ENCODE assay signal across 1 cellular context in the genomic region with DNA sequence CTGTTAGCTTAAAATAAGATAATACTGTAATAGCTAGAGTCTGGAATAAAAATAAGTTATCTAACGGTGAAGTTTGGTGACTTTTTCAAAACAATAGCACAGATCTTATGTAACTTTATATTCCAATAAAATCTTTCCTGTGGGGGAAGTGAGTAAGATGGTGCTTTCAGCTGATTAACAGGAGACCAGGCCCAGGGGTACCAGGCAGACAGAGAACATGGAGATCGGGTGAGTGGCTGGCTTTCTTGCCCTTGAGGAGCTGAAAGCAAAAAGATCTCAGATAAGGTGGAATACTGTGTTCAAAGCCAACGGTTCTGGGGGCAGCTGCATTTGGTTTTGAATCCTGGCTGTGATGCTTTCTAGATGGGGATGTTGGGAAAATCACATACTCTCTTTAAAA.
TF ChIP-seq lines count a peak whose summit lies in the region.

No MANE protein-coding gene starts in this region.

TF ChIP-seq in WTC11, 78 proteins besides CTCF, POLR2A, EP300 and RAD21 (continued from another document):
- TF ChIP-seq, protein P1, sequence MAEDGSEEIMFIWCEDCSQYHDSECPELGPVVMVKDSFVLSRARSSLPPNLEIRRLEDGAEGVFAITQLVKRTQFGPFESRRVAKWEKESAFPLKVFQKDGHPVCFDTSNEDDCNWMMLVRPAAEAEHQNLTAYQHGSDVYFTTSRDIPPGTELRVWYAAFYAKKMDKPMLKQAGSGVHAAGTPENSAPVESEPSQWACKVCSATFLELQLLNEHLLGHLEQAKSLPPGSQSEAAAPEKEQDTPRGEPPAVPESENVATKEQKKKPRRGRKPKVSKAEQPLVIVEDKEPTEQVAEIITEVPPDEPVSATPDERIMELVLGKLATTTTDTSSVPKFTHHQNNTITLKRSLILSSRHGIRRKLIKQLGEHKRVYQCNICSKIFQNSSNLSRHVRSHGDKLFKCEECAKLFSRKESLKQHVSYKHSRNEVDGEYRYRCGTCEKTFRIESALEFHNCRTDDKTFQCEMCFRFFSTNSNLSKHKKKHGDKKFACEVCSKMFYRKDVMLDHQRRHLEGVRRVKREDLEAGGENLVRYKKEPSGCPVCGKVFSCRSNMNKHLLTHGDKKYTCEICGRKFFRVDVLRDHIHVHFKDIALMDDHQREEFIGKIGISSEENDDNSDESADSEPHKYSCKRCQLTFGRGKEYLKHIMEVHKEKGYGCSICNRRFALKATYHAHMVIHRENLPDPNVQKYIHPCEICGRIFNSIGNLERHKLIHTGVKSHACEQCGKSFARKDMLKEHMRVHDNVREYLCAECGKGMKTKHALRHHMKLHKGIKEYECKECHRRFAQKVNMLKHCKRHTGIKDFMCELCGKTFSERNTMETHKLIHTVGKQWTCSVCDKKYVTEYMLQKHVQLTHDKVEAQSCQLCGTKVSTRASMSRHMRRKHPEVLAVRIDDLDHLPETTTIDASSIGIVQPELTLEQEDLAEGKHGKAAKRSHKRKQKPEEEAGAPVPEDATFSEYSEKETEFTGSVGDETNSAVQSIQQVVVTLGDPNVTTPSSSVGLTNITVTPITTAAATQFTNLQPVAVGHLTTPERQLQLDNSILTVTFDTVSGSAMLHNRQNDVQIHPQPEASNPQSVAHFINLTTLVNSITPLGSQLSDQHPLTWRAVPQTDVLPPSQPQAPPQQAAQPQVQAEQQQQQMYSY (CRISPR knock-in tag; IDR thresholded peaks at IDR 0.05) = no peak
- TF ChIP-seq, protein P2, sequence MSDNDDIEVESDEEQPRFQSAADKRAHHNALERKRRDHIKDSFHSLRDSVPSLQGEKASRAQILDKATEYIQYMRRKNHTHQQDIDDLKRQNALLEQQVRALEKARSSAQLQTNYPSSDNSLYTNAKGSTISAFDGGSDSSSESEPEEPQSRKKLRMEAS (CRISPR knock-in tag; IDR thresholded peaks at IDR 0.05) = no peak
